ENCODE assay signal across 20 cellular contexts in genomic region chr16:9079430-9079812, GRCh38. TPM values are rescaled to one million over a fixed set of nuclear protein-coding genes. Genes with fewer than 3 reads are reported as not detected.
DNase-seq lines count a peak whose midpoint lies in the region; ATAC-seq, FAIRE-seq and TF ChIP-seq lines count a peak whose summit lies in the region.
"Had no signal": no experiment of that assay in that cellular context is flagged by ENCODE, and none has a peak within 500 bp of the region (broad histone marks: within the 10 kb centered on the region; RNA-seq: fewer than 3 reads in every experiment).

No MANE protein-coding gene starts in this region.

- no CpG with 5 or more reads among the region's 4 CpGs for WGBS in IMR-90 (ENCODE audit: extremely low coverage in 2 of 2, insufficient read length in 1 of 2), 2 experiments

- TF ChIP-seq CTCF in IMR-90 (conservative IDR thresholded peaks at IDR 0.05; ENCODE audit: low read depth, low read length) (no peak), keratinocyte (optimal IDR thresholded peaks at IDR 0.05 in 1 of 3, IDR thresholded peaks at IDR 0.05 in 1 of 3, conservative IDR thresholded peaks at IDR 0.05 in 1 of 3; ENCODE audit: extremely low read depth in 1 of 3, insufficient read depth in 2 of 3, low read length in 3 of 3) (no peak), GM10248 (IDR thresholded peaks at IDR 0.05; ENCODE audit: control extremely low read depth, extremely low read depth, low read depth, missing control alignments) (no peak)

- H4K20me1 ChIP-seq in IMR-90 (ENCODE audit: insufficient read depth, low read length) = no peaks in the 10 kb centered on the region
- H4K20me1 ChIP-seq in keratinocyte (ENCODE audit: control insufficient read depth, extremely low read depth, insufficient read depth, low read length) = no peaks in the 10 kb centered on the region

- 0 out of 2 replicates have a peak overlapping the region, but pooled peaks have one; percentile 64 for H2AK5ac ChIP-seq in IMR-90 (ENCODE audit: low read depth, low read length)

- no TSS peak for BruUV-seq in IMR-90 (replicated peaks; lab: Mats Ljungman, UMichigan)

- H3K4me2 ChIP-seq in IMR-90 (ENCODE audit: low read depth, low read length) = no peak overlapping the region
- no peak overlapping the region for H3K4me2 ChIP-seq in keratinocyte (ENCODE audit: control insufficient read depth, extremely low read depth, insufficient read depth, low read depth, low read length)
- H3K4me2 ChIP-seq: A549, PC-9 had no signal

- peak overlapping the region; percentile 55; the same call in 1 of the 2 replicates for H3K4ac ChIP-seq in IMR-90 (ENCODE audit: low read depth, low read length)

- H3K9ac ChIP-seq in IMR-90 (ENCODE audit: low read depth, low read length) = no peak overlapping the region
- H3K9ac ChIP-seq in keratinocyte (ENCODE audit: control insufficient read depth, extremely low read depth, insufficient read depth, low read length) = no peak overlapping the region
- H3K9ac ChIP-seq: GM23248 had no signal

- H3K4me1 Mint-ChIP-seq in activated CD4-positive, alpha-beta T cell treated with anti-CD3 and anti-CD28 coated beads, Interleukin-2, amount 10 ng/mL, durations not matched to agents 24 days and 14 days = peaks cover 27% of the 10 kb centered on the region
- H3K4me1 Mint-ChIP-seq in activated T-helper 17 cell treated with anti-CD3 and anti-CD28 coated beads, Interleukin-2, amount 50 U/mL, for 72 hours = peaks cover 18% of the 10 kb centered on the region

- H3K9me1 ChIP-seq in IMR-90 (ENCODE audit: insufficient read depth, low read length) = 0 out of 2 replicates have a peak, but pooled peaks cover 10% of the 10 kb centered on the region
- H3K9me1 ChIP-seq in keratinocyte (ENCODE audit: control insufficient read depth, extremely low read depth, insufficient read depth, low read length) = no peaks in the 10 kb centered on the region

- peak overlapping the region; percentile 47 for H4K91ac ChIP-seq in IMR-90 (ENCODE audit: insufficient read depth, low read depth, low read length)

- CTCF ChIA-PET in IMR-90 (lab: Yijun Ruan, JAX) = interaction anchor here (1.0 kb wide), 1 partner anchor 70 kb away, joined by 3 read pairs; no protein-coding TSS in a partner anchor
- CTCF ChIA-PET in GM10248 (lab: Yijun Ruan, JAX) = interaction anchor here (3.8 kb wide), 1 partner anchor 143 kb away, joined by 12 read pairs; no protein-coding TSS in a partner anchor

- H3K79me2 ChIP-seq in keratinocyte (ENCODE audit: control insufficient read depth, insufficient read depth, low read length) = no peaks in the 10 kb centered on the region

- peaks cover 15% of the 10 kb centered on the region for H3K36me3 Mint-ChIP-seq in activated CD4-positive, alpha-beta T cell treated with anti-CD3 and anti-CD28 coated beads, Interleukin-2, amount 10 ng/mL, durations not matched to agents 24 days and 14 days (ENCODE audit: low read depth)
- H3K36me3 Mint-ChIP-seq in activated T-helper 17 cell treated with anti-CD3 and anti-CD28 coated beads, Interleukin-2, amount 50 U/mL, for 72 hours (ENCODE audit: low read depth) = no peaks in the 10 kb centered on the region

- dilution Hi-C loops in IMR-90 (cut with HindIII; ENCODE audit: low sequenced_read_pairs, unreplicated experiment) = no loop called here
- dilution Hi-C loops in keratinocyte (cut with MboI; ENCODE audit: extremely low pct_ligation_motif_present, low sequenced_read_pairs) = no loop called here

- POLR2A ChIA-PET in IMR-90 (lab: Charles Lee; ENCODE audit: unreplicated experiment) (interaction anchor here (1.2 kb wide), 1 partner anchor 12 kb away, joined by 10 read pairs; the partner anchor contains the start of gene HAPSTR1), GM10248 (lab: Yijun Ruan, JAX) (interaction anchor here (1.9 kb wide), 1 partner anchor 12 kb away, joined by 9 read pairs; the partner anchor contains the start of gene HAPSTR1)

- H3K4me3 ChIP-seq in IMR-90 (ENCODE audit: insufficient read depth, low read depth, low read length) = no peak overlapping the region
- H3K4me3 ChIP-seq in keratinocyte (ENCODE audit: control insufficient read depth in 2 of 3, extremely low read depth in 1 of 3, insufficient read depth in 2 of 3, low read depth in 1 of 3, low read length in 3 of 3) = no peak overlapping the region
- H3K4me3 ChIP-seq: A549, GM23248, MG63, ovary, PC-9 had no signal

- no peak for DNase-seq in activated CD4-positive, alpha-beta T cell treated with anti-CD3 and anti-CD28 coated beads, Interleukin-2, amount 10 ng/mL, durations not matched to agents 24 days and 14 days
- no peak for DNase-seq in activated CD4-positive, alpha-beta T cell treated with anti-CD3 and anti-CD28 coated beads for 1 hour
- DNase-seq in IMR-90 (no peak), keratinocyte (ENCODE audit: low read depth, low spot score) (no peak), GM10248 (ENCODE audit: extremely low spot score) (no peak)
- DNase-seq: DMS79 treated with DMSO at 0.1 percent for 48 hours, NCI-H1436, NCI-H2107, ovary, T-helper 17 cell had no signal

- H3K4me1 ChIP-seq in IMR-90 (ENCODE audit: control insufficient read depth, insufficient read depth, low read length) (peaks cover 11% of the 10 kb centered on the region), keratinocyte (ENCODE audit: control insufficient read depth, extremely low read depth, insufficient read depth, low read length) (peaks cover 24% of the 10 kb centered on the region)

- no peak overlapping the region for H3K14ac ChIP-seq in IMR-90 (replicated peaks; ENCODE audit: low read depth, low read length)

- no peak overlapping the region for H2AK9ac ChIP-seq in IMR-90 (replicated peaks; ENCODE audit: low read depth, low read length, poor library complexity)

- FAIRE-seq in keratinocyte (lab: Jason Lieb, UNC) = no peak
- FAIRE-seq: A549 had no signal

- H3K9me3 Mint-ChIP-seq in activated CD4-positive, alpha-beta T cell treated with anti-CD3 and anti-CD28 coated beads, Interleukin-2, amount 10 ng/mL, durations not matched to agents 24 days and 14 days = peaks cover 13% of the 10 kb centered on the region
- peaks cover 4% of the 10 kb centered on the region for H3K9me3 Mint-ChIP-seq in activated T-helper 17 cell treated with anti-CD3 and anti-CD28 coated beads, Interleukin-2, amount 50 U/mL, for 72 hours
- H3K9me3 Mint-ChIP-seq: central memory CD8-positive, alpha-beta T cell had no signal

- H2BK5ac ChIP-seq in IMR-90 (ENCODE audit: low read depth, low read length, poor library complexity, severe bottlenecking) = no peak overlapping the region

- ATAC-seq in IMR-90 (ENCODE audit: low read depth) = no peak
- ATAC-seq in activated T-helper 17 cell treated with anti-CD3 and anti-CD28 coated beads, Interleukin-2, amount 50 U/mL, for 72 hours (replicated peaks) = no peak
- no peak for ATAC-seq in HG03460 (IDR thresholded peaks at IDR 0.05; ENCODE audit: unreplicated experiment)
- ATAC-seq in GM21786 (IDR thresholded peaks at IDR 0.05; ENCODE audit: unreplicated experiment) = no peak

- peak overlapping the region; percentile 64; the same call in 1 of the 2 replicates for H2BK20ac ChIP-seq in IMR-90 (ENCODE audit: low read depth, low read length)

- no peaks in the 10 kb centered on the region for H3K27me3 Mint-ChIP-seq in activated CD4-positive, alpha-beta T cell treated with anti-CD3 and anti-CD28 coated beads, Interleukin-2, amount 10 ng/mL, durations not matched to agents 24 days and 14 days
- no peaks in the 10 kb centered on the region for H3K27me3 Mint-ChIP-seq in activated T-helper 17 cell treated with anti-CD3 and anti-CD28 coated beads, Interleukin-2, amount 50 U/mL, for 72 hours
- H3K27me3 Mint-ChIP-seq: central memory CD8-positive, alpha-beta T cell had no signal

- in situ Hi-C loops in IMR-90 (cut with MboI; ENCODE audit: low sequenced_read_pairs) = no loop called here

- peak overlapping the region; percentile 73 for H2BK120ac ChIP-seq in IMR-90 (ENCODE audit: low read depth, low read length)

- peaks cover 0 to 11% of the 10 kb centered on the region in 2 experiments; a peak in 1 of 4 replicates for H3K79me1 ChIP-seq in IMR-90 (ENCODE audit: low read depth in 1 of 2, low read length in 2 of 2)

- H3K27ac ChIP-seq in IMR-90 (ENCODE audit: insufficient read depth, low read length) (no peak overlapping the region), keratinocyte (ENCODE audit: control insufficient read depth, insufficient read depth, low read length) (peak overlapping the region; percentile 18)
- H3K27ac ChIP-seq: ovary, VCaP had no signal

- peak overlapping the region; percentile 39; the same call in 1 of the 3 replicates for H2BK15ac ChIP-seq in IMR-90 (ENCODE audit: low read depth, low read length)

- TF ChIP-seq POLR2A in IMR-90 (IDR thresholded peaks at IDR 0.05; ENCODE audit: low read depth, low read length) = no peak

- H3K27ac Mint-ChIP-seq in activated CD4-positive, alpha-beta T cell treated with anti-CD3 and anti-CD28 coated beads, Interleukin-2, amount 10 ng/mL, durations not matched to agents 24 days and 14 days = peak overlapping the region; percentile 71
- peak overlapping the region; percentile 86 for H3K27ac Mint-ChIP-seq in activated T-helper 17 cell treated with anti-CD3 and anti-CD28 coated beads, Interleukin-2, amount 50 U/mL, for 72 hours

- intact Hi-C loops in activated CD4-positive, alpha-beta T cell treated with anti-CD3 and anti-CD28 coated beads, Interleukin-2, amount 10 ng/mL, durations not matched to agents 24 days and 14 days (cut with micrococcal nuclease) = loop anchor here (1.0 kb wide), 3 partner anchors 11 to 33 kb away; partner anchors contain the start of gene HAPSTR1
- intact Hi-C loops in IMR-90 (cut with micrococcal nuclease) = no loop called here

- no peaks in the 10 kb centered on the region for H3K9me3 ChIP-seq in IMR-90 (ENCODE audit: control insufficient read depth, insufficient read depth, low read length)
- no peaks in the 10 kb centered on the region for H3K9me3 ChIP-seq in keratinocyte (ENCODE audit: control insufficient read depth, low read depth, low read length)
- H3K9me3 ChIP-seq: Caco-2, ovary had no signal

- no peaks in the 10 kb centered on the region for H3K36me3 ChIP-seq in IMR-90 (ENCODE audit: control insufficient read depth, insufficient read depth, low read length)
- no peaks in the 10 kb centered on the region for H3K36me3 ChIP-seq in keratinocyte (ENCODE audit: control insufficient read depth in 2 of 2, extremely low read depth in 1 of 2, insufficient read depth in 2 of 2, low read length in 2 of 2)
- H3K36me3 ChIP-seq: MG63, ovary had no signal

- no peak overlapping the region for H3K23ac ChIP-seq in IMR-90 (ENCODE audit: low read depth, low read length)

- no peak for TF ChIP-seq RAD21 in IMR-90 (IDR thresholded peaks at IDR 0.05; ENCODE audit: low read length)

- no peaks in the 10 kb centered on the region for H3K27me3 ChIP-seq in IMR-90 (ENCODE audit: control insufficient read depth, insufficient read depth, low read length)
- no peaks in the 10 kb centered on the region for H3K27me3 ChIP-seq in keratinocyte (ENCODE audit: control insufficient read depth, extremely low read depth, insufficient read depth, low read length)
- H3K27me3 ChIP-seq: MG63, ovary had no signal

- H4K5ac ChIP-seq in IMR-90 (ENCODE audit: low read depth, low read length) = no peak overlapping the region

- 0 out of 4 replicates have a peak overlapping the region, but pooled peaks of 1 of the 2 experiments have one; percentile 47 for H4K8ac ChIP-seq in IMR-90 (ENCODE audit: low read depth in 2 of 2, low read length in 2 of 2)

- no peak overlapping the region for H3K18ac ChIP-seq in IMR-90 (ENCODE audit: low read depth, low read length)

- H3K4me3 Mint-ChIP-seq in activated CD4-positive, alpha-beta T cell treated with anti-CD3 and anti-CD28 coated beads, Interleukin-2, amount 10 ng/mL, durations not matched to agents 24 days and 14 days = no peak overlapping the region
- H3K4me3 Mint-ChIP-seq in activated T-helper 17 cell treated with anti-CD3 and anti-CD28 coated beads, Interleukin-2, amount 50 U/mL, for 72 hours = peak overlapping the region; percentile 63
- H3K4me3 Mint-ChIP-seq: central memory CD8-positive, alpha-beta T cell; T-helper 17 cell had no signal

- H2AFZ ChIP-seq in IMR-90 (replicated peaks; ENCODE audit: low read length, poor library complexity) = no peak overlapping the region
- H2AFZ ChIP-seq in keratinocyte (ENCODE audit: control insufficient read depth, low read length) = no peak overlapping the region
- H2AFZ ChIP-seq: GM23248, PC-9 had no signal

- no peak overlapping the region for H3K56ac ChIP-seq in IMR-90 (ENCODE audit: extremely low read depth, insufficient read depth, low read length)

RNA-seq across cellular contexts. Expression of gene HAPSTR1, which starts 12.0 kb away (rescaled TPM):
- 53.4 and 54.2 TPM in 2 replicates for total RNA-seq in activated CD4-positive, alpha-beta T cell treated with anti-CD3 and anti-CD28 coated beads, Interleukin-2, amount 10 ng/mL, durations not matched to agents 24 days and 14 days
- total RNA-seq in IMR-90 (2012; rRNA removed) = 56.5 and 81.9 TPM in 2 replicates
- polyA plus RNA-seq in IMR-90 (2012; rRNA removed) (18.4 and 22.2 TPM in 2 replicates), keratinocyte (34.0 to 46.5 TPM (median 36.7 TPM) in 3 replicates)
- polyA plus RNA-seq in IMR-90 (2012; cell fraction: cytosol; rRNA removed) = 5.9 and 7.3 TPM in 2 replicates
- 5.7 and 23.8 TPM in 2 replicates for polyA plus RNA-seq in IMR-90 (2012; cell fraction: nucleus; rRNA removed; ENCODE audit: low replicate concordance)
- total RNA-seq in activated T-helper 17 cell treated with anti-CD3 and anti-CD28 coated beads, Interleukin-2, amount 50 U/mL, for 72 hours = 10 to 100 TPM; 46.1 to 58.1 TPM
- 35.9 TPM for polyA plus RNA-seq in keratinocyte (2011; ENCODE audit: low read depth)
- polyA plus RNA-seq in keratinocyte (2011; cell fraction: cytosol; rRNA removed) = 32.7 and 52.5 TPM in 2 replicates
- polyA plus RNA-seq in keratinocyte (2011; cell fraction: nucleus; rRNA removed) = 57.5 and 66.9 TPM in 2 replicates
- 36.2 and 43.6 TPM in 2 replicates for polyA plus RNA-seq in keratinocyte (2012; ENCODE audit: low replicate concordance)
- 38.3 to 71.0 TPM (median 45.7 TPM) in 3 replicates for polyA minus RNA-seq in keratinocyte
- polyA minus RNA-seq in keratinocyte (2011; cell fraction: cytosol; rRNA and poly(A)+ RNA removed) = 41.2 TPM
- polyA minus RNA-seq in keratinocyte (2011; cell fraction: nucleus; rRNA and poly(A)+ RNA removed) = 29.2 and 67.5 TPM in 2 replicates
